ENCODE assay signal across 15 cellular contexts in genomic region chr2:239050252-239050649, GRCh38.
DNase-seq lines count a peak whose midpoint lies in the region; ATAC-seq and TF ChIP-seq lines count a peak whose summit lies in the region.
"Had no signal": no experiment of that assay in that cellular context is flagged by ENCODE, and none has a peak within 500 bp of the region (broad histone marks: within the 10 kb centered on the region; RNA-seq: fewer than 3 reads in every experiment).

No MANE protein-coding gene starts in this region.

- H3K27me3 ChIP-seq in GM23338 (ENCODE audit: insufficient read depth): no peaks in the 10 kb centered on the region
- H3K27me3 ChIP-seq: BLaER1 had no signal

- DNase-seq in Right ventricle myocardium superior: peak; percentile 17
- no peak for DNase-seq in left cardiac atrium
- DNase-seq in GM23338 (ENCODE audit: low spot score): no peak
- DNase-seq in chondrocyte (ENCODE audit: low spot score): peak; percentile 66
- DNase-seq in GOT3 (lab: John Stamatoyannopoulos, UW): no peak
- no peak for DNase-seq in activated CD8-positive, alpha-beta memory T cell treated with anti-CD3 and anti-CD28 coated beads, Interleukin-2, amount 10 ng/mL, durations not matched to agents 7 days and 5 days
- DNase-seq: CD4-positive, alpha-beta T cell; CD8-positive, alpha-beta memory T cell; DMS53; DMS79 treated with DMSO at 0.1 percent for 48 hours; GF-D8; HCEC 1CT had no signal

- intact Hi-C loops in Right ventricle myocardium superior (cut with DNase I) (no loop called here), left cardiac atrium (cut with DNase I) (no loop called here)

- H2AFZ ChIP-seq in GM23338: no peak overlapping the region

- no peak overlapping the region for H3K4me2 ChIP-seq in GM23338
- H3K4me2 ChIP-seq: BLaER1 had no signal

- CTCF ChIA-PET in activated CD8-positive, alpha-beta memory T cell treated with anti-CD3 and anti-CD28 coated beads, Interleukin-2, amount 10 ng/mL, durations not matched to agents 7 days and 5 days (lab: Charles Lee): no interaction called here

- no peaks in the 10 kb centered on the region for H3K4me1 ChIP-seq in GM23338 (ENCODE audit: insufficient read depth)
- H3K4me1 ChIP-seq: BLaER1 had no signal

- H3K36me3 Mint-ChIP-seq in GM23338 (ENCODE audit: low read depth) (peaks cover 13% of the 10 kb centered on the region; the same call in 2 of the 3 replicates), chondrocyte (ENCODE audit: low read depth) (peaks cover 16% of the 10 kb centered on the region)
- H3K36me3 Mint-ChIP-seq in activated CD8-positive, alpha-beta memory T cell treated with anti-CD3 and anti-CD28 coated beads, Interleukin-2, amount 10 ng/mL, durations not matched to agents 7 days and 5 days: peaks cover 8% of the 10 kb centered on the region

- no peak overlapping the region for H3K4me3 ChIP-seq in GM23338
- H3K4me3 ChIP-seq: BLaER1 had no signal

- no peaks in the 10 kb centered on the region for H3K9me2 ChIP-seq in GM23338 (ENCODE audit: insufficient read depth)

- no peak overlapping the region for H3K4me3 Mint-ChIP-seq in GM23338
- H3K4me3 Mint-ChIP-seq in chondrocyte (ENCODE audit: unreplicated experiment): no peak overlapping the region
- H3K4me3 Mint-ChIP-seq in activated CD8-positive, alpha-beta memory T cell treated with anti-CD3 and anti-CD28 coated beads, Interleukin-2, amount 10 ng/mL, durations not matched to agents 7 days and 5 days: no peak overlapping the region
- H3K4me3 Mint-ChIP-seq: B cell; CD4-positive, alpha-beta T cell; CD8-positive, alpha-beta memory T cell had no signal

- no peaks in the 10 kb centered on the region for H4K20me1 ChIP-seq in GM23338 (replicated peaks; ENCODE audit: insufficient read depth)
- H4K20me1 ChIP-seq: BLaER1 had no signal

- H3K27me3 Mint-ChIP-seq in GM23338 (ENCODE audit: insufficient read depth, low read depth, poor library complexity): peaks cover 8% of the 10 kb centered on the region
- no peaks in the 10 kb centered on the region for H3K27me3 Mint-ChIP-seq in chondrocyte (ENCODE audit: low read depth)
- H3K27me3 Mint-ChIP-seq in activated CD8-positive, alpha-beta memory T cell treated with anti-CD3 and anti-CD28 coated beads, Interleukin-2, amount 10 ng/mL, durations not matched to agents 7 days and 5 days: no peaks in the 10 kb centered on the region
- H3K27me3 Mint-ChIP-seq: B cell; CD4-positive, alpha-beta T cell; CD8-positive, alpha-beta memory T cell had no signal

- H3K36me3 ChIP-seq in GM23338 (ENCODE audit: insufficient read depth): no peaks in the 10 kb centered on the region

- no peaks in the 10 kb centered on the region for H3F3A ChIP-seq in GM23338 (replicated peaks; ENCODE audit: low read depth)

- no peaks in the 10 kb centered on the region for H3K9me3 Mint-ChIP-seq in GM23338
- H3K9me3 Mint-ChIP-seq in chondrocyte (ENCODE audit: low read depth): peaks cover 2% of the 10 kb centered on the region
- no peaks in the 10 kb centered on the region for H3K9me3 Mint-ChIP-seq in activated CD8-positive, alpha-beta memory T cell treated with anti-CD3 and anti-CD28 coated beads, Interleukin-2, amount 10 ng/mL, durations not matched to agents 7 days and 5 days (ENCODE audit: low read depth)
- H3K9me3 Mint-ChIP-seq: CD4-positive, alpha-beta T cell; CD8-positive, alpha-beta memory T cell had no signal

- no peaks in the 10 kb centered on the region for H3K79me2 ChIP-seq in GM23338 (replicated peaks; ENCODE audit: insufficient read depth)

- TF ChIP-seq CTCF in GM23338 (conservative IDR thresholded peaks at IDR 0.05; ENCODE audit: low read depth in 2 of 2) (no peak), chondrocyte (IDR thresholded peaks at IDR 0.05) (no peak)

- H3K27ac ChIP-seq in GM23338 (ENCODE audit: low read depth): no peak overlapping the region
- H3K27ac ChIP-seq: BLaER1, C4-2B had no signal

- H3K4me1 Mint-ChIP-seq in GM23338: no peaks in the 10 kb centered on the region
- H3K4me1 Mint-ChIP-seq in chondrocyte (ENCODE audit: low read depth): peaks cover 12% of the 10 kb centered on the region
- H3K4me1 Mint-ChIP-seq in activated CD8-positive, alpha-beta memory T cell treated with anti-CD3 and anti-CD28 coated beads, Interleukin-2, amount 10 ng/mL, durations not matched to agents 7 days and 5 days: no peaks in the 10 kb centered on the region
- H3K4me1 Mint-ChIP-seq: B cell; CD8-positive, alpha-beta memory T cell had no signal

- ATAC-seq in Right ventricle myocardium superior (ENCODE audit: poor library complexity) (no peak), left cardiac atrium (no peak), GM23338 (no peak)
- ATAC-seq in activated CD8-positive, alpha-beta memory T cell treated with anti-CD3 and anti-CD28 coated beads, Interleukin-2, amount 10 ng/mL, durations not matched to agents 7 days and 5 days: no peak

- H3K27ac Mint-ChIP-seq in GM23338: no peak overlapping the region
- no peak overlapping the region for H3K27ac Mint-ChIP-seq in chondrocyte (ENCODE audit: unreplicated experiment)
- no peak overlapping the region for H3K27ac Mint-ChIP-seq in activated CD8-positive, alpha-beta memory T cell treated with anti-CD3 and anti-CD28 coated beads, Interleukin-2, amount 10 ng/mL, durations not matched to agents 7 days and 5 days
- H3K27ac Mint-ChIP-seq: B cell; CD4-positive, alpha-beta T cell had no signal

TF ChIP-seq in GM23338, 12 proteins besides CTCF, POLR2A, EP300 and RAD21:
- TF ChIP-seq ZNF462 (CRISPR knock-in tag; IDR thresholded peaks at IDR 0.05) (no peak), JUNB (IDR thresholded peaks at IDR 0.05; ENCODE audit: unreplicated experiment) (no peak), EZH2 (IDR thresholded peaks at IDR 0.05; ENCODE audit: low read depth, unreplicated experiment) (no peak), ZNF331 (CRISPR knock-in tag; IDR thresholded peaks at IDR 0.05; ENCODE audit: low read depth) (peak; percentile 67)

Comparison
In these comparisons a context has a peak if more than half of its experiments do, and no peak if none do; other contexts are left out.
1. DNase-seq: peak in Right ventricle myocardium superior (single experiment) and chondrocyte (single experiment); none in left cardiac atrium (single experiment), GM23338 (single experiment), GOT3 (single experiment) and activated CD8-positive, alpha-beta memory T cell treated with anti-CD3 and anti-CD28 coated beads, Interleukin-2, amount 10 ng/mL, durations not matched to agents 7 days and 5 days (single experiment).